10 cellular contexts compared by ENCODE assay signal in the genomic region with DNA sequence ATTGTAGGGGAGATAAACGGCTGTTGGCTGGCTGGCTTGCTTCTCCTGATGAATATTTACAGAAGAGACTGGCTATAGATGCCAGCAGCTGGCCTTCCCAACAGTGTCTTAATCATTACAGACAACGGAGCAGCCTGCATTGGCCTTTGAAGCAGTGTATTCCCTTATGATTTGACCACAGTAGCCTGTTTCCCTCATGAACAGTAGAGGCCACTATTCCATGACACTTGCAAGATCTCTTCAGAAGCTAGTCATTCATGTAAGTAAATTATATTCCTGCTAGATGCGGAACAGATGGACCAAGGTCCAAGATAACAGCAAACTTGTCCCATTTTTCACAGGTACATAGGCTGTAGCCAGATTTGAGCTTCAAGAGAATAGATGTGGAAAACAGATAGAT. TPM values are rescaled to one million over a fixed set of nuclear protein-coding genes. Genes with fewer than 3 reads are reported as not detected.
DNase-seq lines count a peak whose midpoint lies in the region; ATAC-seq and TF ChIP-seq lines count a peak whose summit lies in the region.
"Had no signal": no experiment of that assay in that cellular context is flagged by ENCODE, and none has a peak within 500 bp of the region (broad histone marks: within the 10 kb centered on the region; RNA-seq: fewer than 3 reads in every experiment).

No MANE protein-coding gene starts in this region.

- peaks cover 5% of the 10 kb centered on the region; the same call in 2 of the 3 replicates for H3K4me1 Mint-ChIP-seq in GM23338
- H3K4me1 Mint-ChIP-seq in activated T-helper 2 cell treated with anti-CD3 and anti-CD28 coated beads, Interferon-gamma antibody, Interleukin-2, Interleukin-4, amounts not matched to agents 10 μg/mL and 5 μg/mL and 100 μg/mL, durations not matched to agents 14 hours and 24 hours and 36 hours (ENCODE audit: low read depth) = no peaks in the 10 kb centered on the region

- 35% methylated on average over 3 of the region's 3 CpGs for WGBS in right cardiac atrium

- CTCF ChIA-PET in AG04449 (lab: Yijun Ruan, JAX) = interaction anchor here (0.8 to 3.4 kb wide), 13 partner anchors 9 to 473 kb away, joined by 3 to 21 read pairs (median 5); a partner anchor contains a TSS

- H3K9me3 Mint-ChIP-seq in GM23338 = no peaks in the 10 kb centered on the region
- no peaks in the 10 kb centered on the region for H3K9me3 Mint-ChIP-seq in activated T-helper 2 cell treated with anti-CD3 and anti-CD28 coated beads, Interferon-gamma antibody, Interleukin-2, Interleukin-4, amounts not matched to agents 10 μg/mL and 5 μg/mL and 100 μg/mL, durations not matched to agents 14 hours and 24 hours and 36 hours

- POLR2A ChIA-PET in AG04449 (lab: Yijun Ruan, JAX) = no interaction called here

- H3K27me3 ChIP-seq in GM23338 (ENCODE audit: insufficient read depth) = no peaks in the 10 kb centered on the region
- no peaks in the 10 kb centered on the region for H3K27me3 ChIP-seq in right cardiac atrium (ENCODE audit: control insufficient read depth, insufficient read depth)

- H3K4me1 ChIP-seq in GM23338 (ENCODE audit: insufficient read depth) (no peaks in the 10 kb centered on the region), right cardiac atrium (ENCODE audit: control insufficient read depth, insufficient read depth, low read length) (no peaks in the 10 kb centered on the region)

- no peaks in the 10 kb centered on the region for H3K36me3 Mint-ChIP-seq in GM23338 (ENCODE audit: low read depth)
- H3K36me3 Mint-ChIP-seq in activated T-helper 2 cell treated with anti-CD3 and anti-CD28 coated beads, Interferon-gamma antibody, Interleukin-2, Interleukin-4, amounts not matched to agents 10 μg/mL and 5 μg/mL and 100 μg/mL, durations not matched to agents 14 hours and 24 hours and 36 hours (ENCODE audit: low read depth) = no peaks in the 10 kb centered on the region

- intact Hi-C loops in right cardiac atrium (cut with DNase I) = no loop called here
- intact Hi-C loops in activated T-helper 2 cell treated with anti-CD3 and anti-CD28 coated beads, Interferon-gamma antibody, Interleukin-2, Interleukin-4, amounts not matched to agents 10 μg/mL and 5 μg/mL and 100 μg/mL, durations not matched to agents 14 hours and 24 hours and 36 hours (cut with micrococcal nuclease) = no loop called here

- no peaks in the 10 kb centered on the region for H3K9me3 ChIP-seq in right cardiac atrium (ENCODE audit: control insufficient read depth, low read length)

- no peaks in the 10 kb centered on the region for H3K27me3 Mint-ChIP-seq in GM23338 (ENCODE audit: insufficient read depth, low read depth, poor library complexity)
- no peaks in the 10 kb centered on the region for H3K27me3 Mint-ChIP-seq in activated T-helper 2 cell treated with anti-CD3 and anti-CD28 coated beads, Interferon-gamma antibody, Interleukin-2, Interleukin-4, amounts not matched to agents 10 μg/mL and 5 μg/mL and 100 μg/mL, durations not matched to agents 14 hours and 24 hours and 36 hours (ENCODE audit: low read depth)

- no peak overlapping the region for H3K4me2 ChIP-seq in GM23338

- H3K4me3 ChIP-seq in AG04449 (ENCODE audit: low read depth, low read length) (no peak overlapping the region), GM23338 (no peak overlapping the region), right cardiac atrium (ENCODE audit: low read length) (no peak overlapping the region)

- H3K4me3 Mint-ChIP-seq in GM23338 = no peak overlapping the region
- no peak overlapping the region for H3K4me3 Mint-ChIP-seq in activated T-helper 2 cell treated with anti-CD3 and anti-CD28 coated beads, Interferon-gamma antibody, Interleukin-2, Interleukin-4, amounts not matched to agents 10 μg/mL and 5 μg/mL and 100 μg/mL, durations not matched to agents 14 hours and 24 hours and 36 hours (ENCODE audit: low read depth)

- no peak for DNase-seq in AG04449 (ENCODE audit: low read depth, low spot score)
- peak; percentile 33 for DNase-seq in GM23338 (ENCODE audit: low spot score)
- DNase-seq in SKM-1 (lab: John Stamatoyannopoulos, UW; ENCODE audit: unreplicated experiment) = peak; percentile 21
- DNase-seq in right cardiac atrium = peak in 1 of 3 donors; percentile 50
- DNase-seq in cerebellar nuclear complex (lab: John Stamatoyannopoulos, UW) = no peak
- no peak for DNase-seq in effector CD8-positive, alpha-beta T cell (lab: John Stamatoyannopoulos, UW)
- DNase-seq in activated T-helper 2 cell treated with anti-CD3 and anti-CD28 coated beads, Interferon-gamma antibody, Interleukin-2, Interleukin-4, amounts not matched to agents 10 μg/mL and 5 μg/mL and 100 μg/mL, durations not matched to agents 14 hours and 24 hours and 36 hours (ENCODE audit: low spot score) = no peak
- DNase-seq: NCI-H2029 had no signal

- TF ChIP-seq CTCF in AG04449 (IDR thresholded peaks at IDR 0.05; ENCODE audit: insufficient read depth, low read length, missing control alignments) = peak; percentile 39
- peak; percentile 36 to 43; a peak in 3 of 4 replicates for TF ChIP-seq CTCF in GM23338 (conservative IDR thresholded peaks at IDR 0.05; ENCODE audit: low read depth in 2 of 2)

- H3K36me3 ChIP-seq in GM23338 (ENCODE audit: insufficient read depth) = no peaks in the 10 kb centered on the region

- no peaks in the 10 kb centered on the region for H4K20me1 ChIP-seq in GM23338 (replicated peaks; ENCODE audit: insufficient read depth)

- no peak overlapping the region for H3K27ac Mint-ChIP-seq in GM23338
- no peak overlapping the region for H3K27ac Mint-ChIP-seq in activated T-helper 2 cell treated with anti-CD3 and anti-CD28 coated beads, Interferon-gamma antibody, Interleukin-2, Interleukin-4, amounts not matched to agents 10 μg/mL and 5 μg/mL and 100 μg/mL, durations not matched to agents 14 hours and 24 hours and 36 hours

- peak; percentile 54; the same call in 2 of the 3 replicates for ATAC-seq in GM23338
- peak; percentile 47 to 61 for ATAC-seq in right cardiac atrium
- ATAC-seq in HG03025 (IDR thresholded peaks at IDR 0.05; ENCODE audit: low FRiP score, unreplicated experiment) = no peak

- 0 out of 2 replicates have a peak, but pooled peaks cover 6% of the 10 kb centered on the region for H3K9me2 ChIP-seq in GM23338 (ENCODE audit: insufficient read depth)

- no peak overlapping the region for H2AFZ ChIP-seq in GM23338

- no peaks in the 10 kb centered on the region for H3K79me2 ChIP-seq in GM23338 (replicated peaks; ENCODE audit: insufficient read depth)

- no peaks in the 10 kb centered on the region for H3F3A ChIP-seq in GM23338 (replicated peaks; ENCODE audit: low read depth)

- H3K27ac ChIP-seq in GM23338 (ENCODE audit: low read depth) (no peak overlapping the region), right cardiac atrium (ENCODE audit: low read length) (no peak overlapping the region)

TF ChIP-seq in GM23338, 12 proteins besides CTCF, POLR2A, EP300 and RAD21 (continues in another document):
- TF ChIP-seq ZNF331 (CRISPR knock-in tag; IDR thresholded peaks at IDR 0.05; ENCODE audit: low read depth) = no peak
- TF ChIP-seq EZH2phosphoT487 (IDR thresholded peaks at IDR 0.05; ENCODE audit: unreplicated experiment) = no peak

RNA-seq across cellular contexts. Expression of a gene that starts 47.3 kb away (rescaled TPM):
- total RNA-seq in GM23338 (2014; rRNA removed; shearing (Covaris generic)) = not detected in 2 replicates
- polyA plus RNA-seq in GM23338 (2016; fragmentation: Nextera tagmentation; extraction: Ambion mirVana) (not detected in 2 replicates), right cardiac atrium (not detected)
- not detected for total RNA-seq in right cardiac atrium
- total RNA-seq in activated T-helper 2 cell treated with anti-CD3 and anti-CD28 coated beads, Interferon-gamma antibody, Interleukin-2, Interleukin-4, amounts not matched to agents 10 μg/mL and 5 μg/mL and 100 μg/mL, durations not matched to agents 14 hours and 24 hours and 36 hours = not detected in 2 replicates
- total RNA-seq: pulmonary artery endothelial cell had no signal

Comparison
In these comparisons a context has a peak if more than half of its experiments do, and no peak if none do; other contexts are left out.
1. DNase-seq: peak in GM23338 (single experiment) and SKM-1 (single experiment); none in AG04449 (single experiment), cerebellar nuclear complex (0 of 2), effector CD8-positive, alpha-beta T cell (single experiment) and activated T-helper 2 cell treated with anti-CD3 and anti-CD28 coated beads, Interferon-gamma antibody, Interleukin-2, Interleukin-4, amounts not matched to agents 10 μg/mL and 5 μg/mL and 100 μg/mL, durations not matched to agents 14 hours and 24 hours and 36 hours (single experiment).